In genomic region chr11:62122076-62122475, GRCh38 we compare ENCODE assay signal across 11 cellular contexts. TPM values are rescaled to one million over a fixed set of nuclear protein-coding genes. Genes with fewer than 3 reads are reported as not detected.
DNase-seq lines count a peak whose midpoint lies in the region; ATAC-seq and TF ChIP-seq lines count a peak whose summit lies in the region.
"Had no signal": no experiment of that assay in that cellular context is flagged by ENCODE, and none has a peak within 500 bp of the region (broad histone marks: within the 10 kb centered on the region; RNA-seq: fewer than 3 reads in every experiment).

No MANE protein-coding gene starts in this region.

- H3K4me2 ChIP-seq in OCI-LY7 (ENCODE audit: low read length), result no peak overlapping the region

- H3K27ac ChIP-seq in A673 (ENCODE audit: low read depth, low read length, poor library complexity, severe bottlenecking) (no peak overlapping the region), OCI-LY7 (ENCODE audit: low read depth, low read length, poor library complexity, severe bottlenecking) (no peak overlapping the region), RWPE1 (no peak overlapping the region)

- DNase-seq in A673 (ENCODE audit: low spot score) (peak; percentile 56), ELR (ENCODE audit: low read depth) (peak; percentile 32), OCI-LY7 (ENCODE audit: low spot score) (peak; percentile 38), epithelial cell of esophagus (ENCODE audit: low read depth) (peak; percentile 30), midbrain (lab: John Stamatoyannopoulos, UW) (no peak), RWPE1 (ENCODE audit: low spot score) (no peak)
- DNase-seq: activated naive CD4-positive, alpha-beta T cell; hippocampal formation; mucosa of descending colon had no signal

- H3K4me3 ChIP-seq in A673 (ENCODE audit: low read depth, low read length, poor library complexity, severe bottlenecking) (no peak overlapping the region), OCI-LY7 (ENCODE audit: low read depth, low read length, poor library complexity, severe bottlenecking) (no peak overlapping the region), epithelial cell of esophagus (ENCODE audit: low read length) (no peak overlapping the region)
- H3K4me3 ChIP-seq: mucosa of descending colon had no signal

- H2AFZ ChIP-seq in OCI-LY7 (ENCODE audit: low read length), result peak overlapping the region; percentile 23; the same call in 1 of the 2 replicates

- peaks cover 32% of the 10 kb centered on the region for H3K79me2 ChIP-seq in OCI-LY7 (ENCODE audit: insufficient read depth, low read depth, low read length)

- CTCF ChIA-PET in A673 (lab: Charles Lee), result no interaction called here
- CTCF ChIA-PET in OCI-LY7 (lab: Charles Lee; ENCODE audit: unreplicated experiment), result no interaction called here
- CTCF ChIA-PET in RWPE1 (lab: Yijun Ruan, JAX), result no interaction called here

- no peaks in the 10 kb centered on the region for H3K9me2 ChIP-seq in OCI-LY7 (ENCODE audit: insufficient read depth, low read length)

- H3K27me3 ChIP-seq in A673 (replicated peaks; ENCODE audit: insufficient read depth, low read depth, low read length, poor library complexity), result no peaks in the 10 kb centered on the region

- BruUV-seq in A673 (replicated peaks; lab: Mats Ljungman, UMichigan) (no TSS peak), OCI-LY7 (replicated peaks; lab: Mats Ljungman, UMichigan) (no TSS peak)

- H3K4me1 ChIP-seq in A673 (ENCODE audit: insufficient read depth, low read length, poor library complexity, severe bottlenecking) (peaks cover 10% of the 10 kb centered on the region), OCI-LY7 (ENCODE audit: insufficient read depth, low read length, poor library complexity, severe bottlenecking) (peaks cover 24% of the 10 kb centered on the region)

- intact Hi-C loops in A673 (cut with micrococcal nuclease; ENCODE audit: unreplicated experiment) (no loop called here), OCI-LY7 (cut with micrococcal nuclease; ENCODE audit: unreplicated experiment) (no loop called here)

- H4K20me1 ChIP-seq in OCI-LY7 (ENCODE audit: insufficient read depth, low read length), result peaks cover 21% of the 10 kb centered on the region

- peak; percentile 52 for TF ChIP-seq CTCF in A673 (conservative IDR thresholded peaks at IDR 0.05; ENCODE audit: low read depth, low read length)
- TF ChIP-seq CTCF in OCI-LY7 (conservative IDR thresholded peaks at IDR 0.05; ENCODE audit: low read length), result peak; percentile 70
- peak; percentile 31 for TF ChIP-seq CTCF in epithelial cell of esophagus (IDR thresholded peaks at IDR 0.05; ENCODE audit: insufficient read depth, low read depth, low read length, missing control alignments)
- TF ChIP-seq CTCF in RWPE1 (conservative IDR thresholded peaks at IDR 0.05; ENCODE audit: low read depth), result no peak; the same call in 1 of the 2 replicates

- peaks cover 9% of the 10 kb centered on the region for H3K36me3 ChIP-seq in A673 (ENCODE audit: insufficient read depth, low read length, poor library complexity, severe bottlenecking)
- peaks cover 21% of the 10 kb centered on the region for H3K36me3 ChIP-seq in OCI-LY7 (ENCODE audit: insufficient read depth, low read length)

- H3K9me3 ChIP-seq in A673 (ENCODE audit: low read depth, low read length, poor library complexity, severe bottlenecking) (no peaks in the 10 kb centered on the region), OCI-LY7 (ENCODE audit: low read length) (no peaks in the 10 kb centered on the region)
- H3K9me3 ChIP-seq: mucosa of descending colon had no signal

- ATAC-seq in HG02610 (IDR thresholded peaks at IDR 0.05; ENCODE audit: unreplicated experiment), result no peak
- ATAC-seq in HG03460 (IDR thresholded peaks at IDR 0.05; ENCODE audit: unreplicated experiment), result no peak
- ATAC-seq: mucosa of descending colon had no signal

- POLR2A ChIA-PET in A673 (lab: Charles Lee; ENCODE audit: low non-redundant PET), result no interaction called here
- POLR2A ChIA-PET in OCI-LY7 (lab: Charles Lee), result interaction anchor here (0.7 kb wide), 1 partner anchor 131 kb away, joined by 3 read pairs; no protein-coding TSS in a partner anchor
- POLR2A ChIA-PET in RWPE1 (lab: Yijun Ruan, JAX; ENCODE audit: low non-redundant PET), result no interaction called here

RNA-seq across cellular contexts. Expression of gene INCENP, which starts 1.7 kb away (rescaled TPM):
- total RNA-seq in A673 (2021) (232 and 233 TPM in 2 replicates), OCI-LY7 (2022) (183 and 212 TPM in 2 replicates)
- total RNA-seq in OCI-LY7 (2014; rRNA removed; shearing (Covaris generic)), result 89.1 and 103 TPM in 2 replicates

Comparison
In these comparisons a context has a peak if more than half of its experiments do, and no peak if none do; other contexts are left out.
1. DNase-seq: peak in A673 (single experiment), ELR (single experiment), OCI-LY7 (single experiment) and epithelial cell of esophagus (single experiment); none in midbrain (single experiment) and RWPE1 (single experiment).